Comparison of ENCODE assay signal across 17 cellular contexts in genomic region chr7:88226201-88226600, GRCh38. TPM values are rescaled to one million over a fixed set of nuclear protein-coding genes. Genes with fewer than 3 reads are reported as not detected.
DNase-seq lines count a peak whose midpoint lies in the region; ATAC-seq and TF ChIP-seq lines count a peak whose summit lies in the region.
"Had no signal": no experiment of that assay in that cellular context is flagged by ENCODE, and none has a peak within 500 bp of the region (broad histone marks: within the 10 kb centered on the region; RNA-seq: fewer than 3 reads in every experiment).

No MANE protein-coding gene starts in this region.

- H3K9ac ChIP-seq in PC-3 (ENCODE audit: low read length) = no peak overlapping the region
- peak overlapping the region; percentile 60 to 65 for H3K9ac ChIP-seq in duodenal mucosa (ENCODE audit: low read depth in 1 of 2, low read length in 2 of 2)
- no peak overlapping the region for H3K9ac ChIP-seq in mesenchymal stem cell (ENCODE audit: low read length)
- H3K9ac ChIP-seq: KMS-11 had no signal

- no peak overlapping the region for H2BK12ac ChIP-seq in mesenchymal stem cell (ENCODE audit: low read length in 2 of 2)

- no peaks in the 10 kb centered on the region for H3K9me3 ChIP-seq in PC-3 (ENCODE audit: low read length)
- no peaks in the 10 kb centered on the region for H3K9me3 ChIP-seq in duodenal mucosa (ENCODE audit: control insufficient read depth in 1 of 2, low read length in 2 of 2)
- H3K9me3 ChIP-seq in mesenchymal stem cell (ENCODE audit: control insufficient read depth, low read length) = peaks cover 4% of the 10 kb centered on the region
- H3K9me3 ChIP-seq: SJSA1 had no signal

- H3K27ac ChIP-seq in PC-3 (ENCODE audit: low read length) = peak overlapping the region; percentile 43
- peak overlapping the region; percentile 55 for H3K27ac ChIP-seq in duodenal mucosa (ENCODE audit: low read depth, low read length)
- H3K27ac ChIP-seq in mesenchymal stem cell (ENCODE audit: low read length, poor library complexity, severe bottlenecking) = no peak overlapping the region
- H3K27ac ChIP-seq: KMS-11, SJSA1 had no signal

- H3K4me2 ChIP-seq in PC-3 (ENCODE audit: low read length) = peak overlapping the region; percentile 72
- no peak overlapping the region for H3K4me2 ChIP-seq in mesenchymal stem cell (ENCODE audit: low read length, poor library complexity, severe bottlenecking)
- H3K4me2 ChIP-seq: KMS-11 had no signal

- POLR2A ChIA-PET in PC-3 (lab: Charles Lee; ENCODE audit: unreplicated experiment) = interaction anchor here (0.5 kb wide), 1 partner anchor 130 kb away, joined by 7 read pairs; no protein-coding TSS in a partner anchor

- peaks cover 4% of the 10 kb centered on the region for H3F3A ChIP-seq in PC-3 (ENCODE audit: low read length, unreplicated experiment)

- intact Hi-C loops in PC-3 (cut with micrococcal nuclease) = loop anchor here (2.0 kb wide), 1 partner anchor 55 kb away; no protein-coding TSS in a partner anchor

- CTCF ChIA-PET in PC-3 (lab: Charles Lee) = interaction anchor here (1.2 kb wide), 1 partner anchor 17 kb away, joined by 9 read pairs; no protein-coding TSS in a partner anchor

- DNase-seq in PC-3 (no peak), mesenchymal stem cell (no peak), dedifferentiated amniotic fluid mesenchymal stem cell (ENCODE audit: extremely low spot score) (no peak), putamen (ENCODE audit: low spot score) (no peak), SIG-M5 (lab: John Stamatoyannopoulos, UW) (no peak), NOMO-1 treated with dmso at 0.1 percent for 144 hours (lab: John Stamatoyannopoulos, UW; ENCODE audit: unreplicated experiment) (no peak)
- DNase-seq: CD4-positive, CD25-positive, alpha-beta regulatory T cell; COR-L47; DMS79; NCI-H1694 treated with DMSO at 0.1 percent for 48 hours; NCI-H2107; NCI-H226; NCI-H524; NCI-H82 had no signal

- no peak overlapping the region for H3K18ac ChIP-seq in mesenchymal stem cell (ENCODE audit: low read depth in 1 of 2, low read length in 2 of 2)

- H3K4ac ChIP-seq in mesenchymal stem cell (ENCODE audit: low read depth in 1 of 2, low read length in 2 of 2) = no peak overlapping the region

- no peak overlapping the region for H3K23ac ChIP-seq in mesenchymal stem cell (ENCODE audit: low read length in 2 of 2)

- H3K4me3 ChIP-seq in PC-3 (ENCODE audit: low read length) (no peak overlapping the region), duodenal mucosa (ENCODE audit: low read depth in 1 of 2, low read length in 2 of 2) (peak overlapping the region; percentile 61 to 78), mesenchymal stem cell (ENCODE audit: insufficient read depth in 1 of 2, low read depth in 1 of 2, low read length in 2 of 2) (no peak overlapping the region)
- H3K4me3 ChIP-seq: SJSA1 had no signal

- BruUV-seq in PC-3 (replicated peaks; lab: Mats Ljungman, UMichigan) = TSS peak; percentile 49

- H3K27me3 ChIP-seq in PC-3 (ENCODE audit: low read length) (no peaks in the 10 kb centered on the region), duodenal mucosa (ENCODE audit: control insufficient read depth in 1 of 2, insufficient read depth in 2 of 2, low read length in 2 of 2) (no peaks in the 10 kb centered on the region), mesenchymal stem cell (ENCODE audit: control insufficient read depth in 1 of 2, insufficient read depth in 1 of 2, low read length in 2 of 2) (no peaks in the 10 kb centered on the region)
- H3K27me3 ChIP-seq: SJSA1 had no signal

- peak overlapping the region; percentile 27 for H2AK5ac ChIP-seq in mesenchymal stem cell (ENCODE audit: low read length, severe bottlenecking)

- ATAC-seq in PC-3 = no peak

- no peak overlapping the region for H2BK15ac ChIP-seq in mesenchymal stem cell (ENCODE audit: low read depth, poor library complexity, severe bottlenecking)

- H4K8ac ChIP-seq in mesenchymal stem cell (ENCODE audit: low read length) = no peak overlapping the region

- no peak overlapping the region for H2BK120ac ChIP-seq in mesenchymal stem cell (ENCODE audit: low read depth, low read length)

- H4K91ac ChIP-seq in mesenchymal stem cell (ENCODE audit: low read length) = no peak overlapping the region

- no peaks in the 10 kb centered on the region for H3K9me2 ChIP-seq in PC-3 (replicated peaks; ENCODE audit: low read length)

- H2AFZ ChIP-seq in PC-3 (ENCODE audit: low read length) (no peak overlapping the region), mesenchymal stem cell (ENCODE audit: low read depth, low read length) (no peak overlapping the region)

- no peak for TF ChIP-seq CTCF in PC-3 (conservative IDR thresholded peaks at IDR 0.05; ENCODE audit: low read depth, low read length)

- no peak overlapping the region for H3K14ac ChIP-seq in mesenchymal stem cell (ENCODE audit: low read length in 2 of 2)

- no peaks in the 10 kb centered on the region for H4K20me1 ChIP-seq in PC-3 (ENCODE audit: low read length)

- WGBS in mesenchymal stem cell = 84% methylated on average over 2 of the region's 4 CpGs

- H3K36me3 ChIP-seq in PC-3 (ENCODE audit: low read depth, low read length) (no peaks in the 10 kb centered on the region), duodenal mucosa (ENCODE audit: control insufficient read depth in 1 of 2, insufficient read depth in 2 of 2, low read length in 2 of 2) (no peaks in the 10 kb centered on the region), mesenchymal stem cell (ENCODE audit: control insufficient read depth in 1 of 2, insufficient read depth in 2 of 2, low read depth in 1 of 2, low read length in 2 of 2) (no peaks in the 10 kb centered on the region)
- H3K36me3 ChIP-seq: SJSA1 had no signal

- H3K79me2 ChIP-seq in PC-3 (ENCODE audit: low read length) = no peaks in the 10 kb centered on the region

- H2BK5ac ChIP-seq in mesenchymal stem cell (ENCODE audit: low read depth, low read length, poor library complexity, severe bottlenecking) = no peak overlapping the region

- no peaks in the 10 kb centered on the region for H3K79me1 ChIP-seq in mesenchymal stem cell (replicated peaks; ENCODE audit: low read length, poor library complexity, severe bottlenecking)

- H3K4me1 ChIP-seq in PC-3 (ENCODE audit: insufficient read depth, low read length) (peaks cover 39% of the 10 kb centered on the region), duodenal mucosa (ENCODE audit: control insufficient read depth in 1 of 2, insufficient read depth in 2 of 2, low read length in 2 of 2) (peaks cover 11 to 15% of the 10 kb centered on the region in 2 donors), mesenchymal stem cell (ENCODE audit: control insufficient read depth, insufficient read depth, low read depth, low read length) (peaks cover 4% of the 10 kb centered on the region)

RNA-seq across cellular contexts. Expression of gene SRI, which starts 6.4 kb away (rescaled TPM):
- total RNA-seq in PC-3 (2014; rRNA removed) = 94.0 and 151 TPM in 2 replicates
- 96.4 TPM for polyA plus RNA-seq in mesenchymal stem cell (2013, experiment 1 of 2)
- polyA plus RNA-seq in mesenchymal stem cell (2013, experiment 2 of 2) = 102 TPM

Comparison
In these comparisons a context has a peak if more than half of its experiments do, and no peak if none do; other contexts are left out.
1. H3K4me3 ChIP-seq: peak in duodenal mucosa (2 of 2); none in PC-3 (single experiment) and mesenchymal stem cell (0 of 2).
2. H3K9ac ChIP-seq: peak in duodenal mucosa (2 of 2); none in PC-3 (single experiment) and mesenchymal stem cell (single experiment).